In genomic region chr2:237615631-237616249, GRCh38 we compare ENCODE assay signal across 1 cellular context.
TF ChIP-seq lines count a peak whose summit lies in the region.

No MANE protein-coding gene starts in this region.

TF ChIP-seq in H1, 55 proteins besides CTCF, POLR2A, EP300 and RAD21:
- TF ChIP-seq SP2 (IDR thresholded peaks at IDR 0.05; ENCODE audit: low read length), result no peak
- no peak for TF ChIP-seq FOSL1 (IDR thresholded peaks at IDR 0.05; ENCODE audit: insufficient read depth, low read depth, low read length)
- TF ChIP-seq RNF2 (IDR thresholded peaks at IDR 0.05; ENCODE audit: borderline replicate concordance, low read depth, low read length, missing control alignments, poor library complexity, severe bottlenecking), result no peak
- no peak for TF ChIP-seq CHD1 (IDR thresholded peaks at IDR 0.05; ENCODE audit: low read depth, low read length)
- no peak for TF ChIP-seq KDM4A (IDR thresholded peaks at IDR 0.05; ENCODE audit: low read depth, low read length, severe bottlenecking)
- TF ChIP-seq SP4 (IDR thresholded peaks at IDR 0.05; ENCODE audit: low read length), result no peak
- no peak for TF ChIP-seq CREB1 (IDR thresholded peaks at IDR 0.05)
- TF ChIP-seq NRF1 (IDR thresholded peaks at IDR 0.05; ENCODE audit: low read depth, low read length), result no peak
- TF ChIP-seq ZNF274 (IDR thresholded peaks at IDR 0.05; ENCODE audit: borderline replicate concordance, extremely low read depth, low read length), result no peak
- no peak for TF ChIP-seq GTF2F1 (IDR thresholded peaks at IDR 0.05; ENCODE audit: borderline replicate concordance, low read depth, low read length)
- no peak for TF ChIP-seq TBP (IDR thresholded peaks at IDR 0.05; ENCODE audit: low read depth, low read length)
- no peak for TF ChIP-seq ATF2 (IDR thresholded peaks at IDR 0.05; ENCODE audit: low read length)
- no peak for TF ChIP-seq USF2 (IDR thresholded peaks at IDR 0.05; ENCODE audit: low read length)
- TF ChIP-seq POLR2AphosphoS5 (IDR thresholded peaks at IDR 0.05; ENCODE audit: low read depth, low read length), result no peak
- no peak for TF ChIP-seq TCF12 (IDR thresholded peaks at IDR 0.05; ENCODE audit: low read depth, low read length)
- no peak for TF ChIP-seq KDM5A (IDR thresholded peaks at IDR 0.05; ENCODE audit: low read length)
- TF ChIP-seq EZH2 (IDR thresholded peaks at IDR 0.05; ENCODE audit: low read depth, low read length, severe bottlenecking), result no peak
- TF ChIP-seq BACH1 (IDR thresholded peaks at IDR 0.05; ENCODE audit: low read length), result no peak
- no peak for TF ChIP-seq RFX5 (IDR thresholded peaks at IDR 0.05; ENCODE audit: borderline replicate concordance, low read depth, low read length)
- no peak for TF ChIP-seq SIRT6 (IDR thresholded peaks at IDR 0.05; ENCODE audit: low read length)
TF ChIP-seq in H1: peak in this region for 0.
